Comparison of ENCODE assay signal across 8 cellular contexts in the genomic region with DNA sequence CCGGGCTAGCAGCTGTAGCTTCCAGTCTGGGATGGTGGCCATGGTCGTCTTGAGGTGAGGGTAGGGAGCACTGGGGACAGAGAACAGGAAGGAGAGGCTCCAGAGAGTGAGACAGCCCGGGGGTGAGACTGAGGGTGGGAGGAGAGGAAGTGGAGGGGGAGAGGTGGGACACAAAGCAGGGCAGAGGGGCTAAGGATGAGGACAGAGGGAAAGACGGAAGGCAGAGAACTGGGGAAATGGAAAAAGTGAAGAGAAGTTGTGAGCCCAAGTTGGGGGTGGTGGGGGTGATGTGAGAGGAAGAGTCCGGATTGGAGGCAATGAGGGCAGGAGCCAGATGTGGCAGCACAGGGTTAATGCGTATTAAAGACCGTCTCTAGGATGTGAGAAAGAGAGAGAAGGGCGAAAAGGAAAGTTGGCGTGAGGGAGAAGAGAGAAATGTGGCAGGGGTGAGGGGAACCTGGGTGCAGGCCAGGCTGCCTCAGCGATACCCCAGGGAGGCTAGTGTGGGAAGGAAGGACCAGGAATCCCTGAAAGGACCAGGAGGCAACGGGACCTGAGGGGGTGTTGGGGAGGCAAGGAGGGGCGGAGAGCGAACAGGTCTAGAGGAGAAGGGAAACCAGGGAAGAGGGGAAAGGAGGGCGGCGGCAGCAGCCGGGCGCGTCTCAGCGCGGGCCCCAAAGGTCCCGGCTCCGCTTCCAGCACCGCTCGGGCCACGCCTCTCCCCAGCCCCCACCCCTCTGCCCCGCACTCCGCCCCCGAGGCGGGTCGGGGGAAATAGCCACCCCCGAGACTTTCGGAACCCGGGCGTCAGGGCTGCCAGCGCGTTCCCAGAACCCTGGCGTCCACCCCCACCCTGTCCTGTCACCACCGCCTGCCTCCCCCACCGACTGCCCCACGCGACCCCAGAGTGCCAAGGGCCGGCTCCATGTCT. TPM values are rescaled to one million over a fixed set of nuclear protein-coding genes. Genes with fewer than 3 reads are reported as not detected.
DNase-seq lines count a peak whose midpoint lies in the region; ATAC-seq and TF ChIP-seq lines count a peak whose summit lies in the region.

A gene with protein sequence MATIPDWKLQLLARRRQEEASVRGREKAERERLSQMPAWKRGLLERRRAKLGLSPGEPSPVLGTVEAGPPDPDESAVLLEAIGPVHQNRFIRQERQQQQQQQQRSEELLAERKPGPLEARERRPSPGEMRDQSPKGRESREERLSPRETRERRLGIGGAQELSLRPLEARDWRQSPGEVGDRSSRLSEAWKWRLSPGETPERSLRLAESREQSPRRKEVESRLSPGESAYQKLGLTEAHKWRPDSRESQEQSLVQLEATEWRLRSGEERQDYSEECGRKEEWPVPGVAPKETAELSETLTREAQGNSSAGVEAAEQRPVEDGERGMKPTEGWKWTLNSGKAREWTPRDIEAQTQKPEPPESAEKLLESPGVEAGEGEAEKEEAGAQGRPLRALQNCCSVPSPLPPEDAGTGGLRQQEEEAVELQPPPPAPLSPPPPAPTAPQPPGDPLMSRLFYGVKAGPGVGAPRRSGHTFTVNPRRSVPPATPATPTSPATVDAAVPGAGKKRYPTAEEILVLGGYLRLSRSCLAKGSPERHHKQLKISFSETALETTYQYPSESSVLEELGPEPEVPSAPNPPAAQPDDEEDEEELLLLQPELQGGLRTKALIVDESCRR (minus strand): TSS at position 669 of the 931 bp plus-strand sequence. CDS start 627 bp downstream, at position 42.

- no peaks in the 10 kb centered on the region for H3K9me2 ChIP-seq in PC-3 (replicated peaks; ENCODE audit: low read length)

- peak within 1 kb of the TSS; percentile 98 for H3K9ac ChIP-seq in PC-3 (ENCODE audit: low read length)

- peaks cover 84% of the 10 kb centered on the region for H3K79me2 ChIP-seq in PC-3 (ENCODE audit: low read length)

- H3F3A ChIP-seq in PC-3 (ENCODE audit: low read length, unreplicated experiment): no peaks in the 10 kb centered on the region

- CTCF ChIA-PET in PC-3 (lab: Charles Lee): no interaction called here

- H3K9me3 ChIP-seq in BE2C: no peaks in the 10 kb centered on the region
- no peaks in the 10 kb centered on the region for H3K9me3 ChIP-seq in PC-3 (ENCODE audit: low read length)

- TF ChIP-seq CTCF in BE2C (IDR thresholded peaks at IDR 0.05; ENCODE audit: low read depth, low read length): no peak
- no peak for TF ChIP-seq CTCF in PC-3 (conservative IDR thresholded peaks at IDR 0.05; ENCODE audit: low read depth, low read length)
- no peak for TF ChIP-seq CTCF in fibroblast of mammary gland (conservative IDR thresholded peaks at IDR 0.05; ENCODE audit: control insufficient read depth, insufficient read depth, low read depth, low read length)
- TF ChIP-seq CTCF in nephron progenitor cell (IDR thresholded peaks at IDR 0.05): no peak

- peak within 1 kb of the TSS; percentile 94 for H3K4me3 Mint-ChIP-seq in activated T-helper 1 cell treated with anti-CD3 and anti-CD28 coated beads, Interleukin-12 subunit alpha, Interleukin-12 subunit beta, Interleukin-2, Interleukin-4 antibody, amounts not matched to agents 30 ng/mL and 10 ng/mL and 1 ng/mL, durations not matched to agents 14 hours and 24 hours and 36 hours
- H3K4me3 Mint-ChIP-seq in nephron progenitor cell: peak within 1 kb of the TSS; percentile 93

- DNase-seq in BE2C (peak; percentile 77), H4 (ENCODE audit: low spot score) (peak; percentile 26), PC-3 (peak; percentile 72), fibroblast of mammary gland (ENCODE audit: low read depth) (peak; percentile 63), nephron progenitor cell (peak; percentile 66)
- peak; percentile 78 for DNase-seq in activated T-helper 1 cell treated with anti-CD3 and anti-CD28 coated beads, Interleukin-12 subunit alpha, Interleukin-12 subunit beta, Interleukin-2, Interleukin-4 antibody, amounts not matched to agents 30 ng/mL and 10 ng/mL and 1 ng/mL, durations not matched to agents 14 hours and 24 hours and 36 hours (ENCODE audit: low spot score)
- DNase-seq in stimulated activated naive CD8-positive, alpha-beta T cell treated with anti-CD3 and anti-CD28 coated beads, Interleukin-15, Interleukin-2, amounts not matched to agents 100 U/mL and 50 U/mL, for 24 hours: peak; percentile 90

- POLR2A ChIA-PET in PC-3 (lab: Charles Lee; ENCODE audit: unreplicated experiment): no interaction called here

- peak within 1 kb of the TSS; percentile 87 for H3K4me2 ChIP-seq in PC-3 (ENCODE audit: low read length)

- H3K27me3 Mint-ChIP-seq in activated T-helper 1 cell treated with anti-CD3 and anti-CD28 coated beads, Interleukin-12 subunit alpha, Interleukin-12 subunit beta, Interleukin-2, Interleukin-4 antibody, amounts not matched to agents 30 ng/mL and 10 ng/mL and 1 ng/mL, durations not matched to agents 14 hours and 24 hours and 36 hours (ENCODE audit: insufficient read depth): no peaks in the 10 kb centered on the region
- no peaks in the 10 kb centered on the region for H3K27me3 Mint-ChIP-seq in nephron progenitor cell (ENCODE audit: low read depth, poor library complexity)

- peak within 1 kb of the TSS; percentile 86 for H2AFZ ChIP-seq in PC-3 (ENCODE audit: low read length)

- H3K9me3 Mint-ChIP-seq in activated T-helper 1 cell treated with anti-CD3 and anti-CD28 coated beads, Interleukin-12 subunit alpha, Interleukin-12 subunit beta, Interleukin-2, Interleukin-4 antibody, amounts not matched to agents 30 ng/mL and 10 ng/mL and 1 ng/mL, durations not matched to agents 14 hours and 24 hours and 36 hours: no peaks in the 10 kb centered on the region
- H3K9me3 Mint-ChIP-seq in nephron progenitor cell: no peaks in the 10 kb centered on the region

- peaks cover 46% of the 10 kb centered on the region for H3K4me1 Mint-ChIP-seq in activated T-helper 1 cell treated with anti-CD3 and anti-CD28 coated beads, Interleukin-12 subunit alpha, Interleukin-12 subunit beta, Interleukin-2, Interleukin-4 antibody, amounts not matched to agents 30 ng/mL and 10 ng/mL and 1 ng/mL, durations not matched to agents 14 hours and 24 hours and 36 hours (ENCODE audit: low read depth)
- H3K4me1 Mint-ChIP-seq in nephron progenitor cell: peaks cover 87% of the 10 kb centered on the region

- peak within 1 kb of the TSS; percentile 92 for H3K27ac Mint-ChIP-seq in activated T-helper 1 cell treated with anti-CD3 and anti-CD28 coated beads, Interleukin-12 subunit alpha, Interleukin-12 subunit beta, Interleukin-2, Interleukin-4 antibody, amounts not matched to agents 30 ng/mL and 10 ng/mL and 1 ng/mL, durations not matched to agents 14 hours and 24 hours and 36 hours
- peak within 1 kb of the TSS; percentile 98 for H3K27ac Mint-ChIP-seq in nephron progenitor cell

- no peaks in the 10 kb centered on the region for H3K27me3 ChIP-seq in BE2C
- H3K27me3 ChIP-seq in PC-3 (ENCODE audit: low read length): no peaks in the 10 kb centered on the region

- peak within 1 kb of the TSS; percentile 96 for H3K27ac ChIP-seq in PC-3 (ENCODE audit: low read length)

- intact Hi-C loops in PC-3 (cut with micrococcal nuclease): loop anchor here (5.0 kb wide), 1 partner anchor 136 kb away; no protein-coding TSS in a partner anchor
- intact Hi-C loops in activated T-helper 1 cell treated with anti-CD3 and anti-CD28 coated beads, Interleukin-12 subunit alpha, Interleukin-12 subunit beta, Interleukin-2, Interleukin-4 antibody, amounts not matched to agents 30 ng/mL and 10 ng/mL and 1 ng/mL, durations not matched to agents 14 hours and 24 hours and 36 hours (cut with micrococcal nuclease): loop anchor here (1.0 to 10.0 kb wide), 8 partner anchors 39 to 621 kb away; a partner anchor contains a TSS

- peaks cover 12% of the 10 kb centered on the region for H3K36me3 ChIP-seq in BE2C
- no peaks in the 10 kb centered on the region for H3K36me3 ChIP-seq in PC-3 (ENCODE audit: low read depth, low read length)

- BruUV-seq in PC-3 (replicated peaks; lab: Mats Ljungman, UMichigan): TSS peak; percentile 50

- peaks cover 42% of the 10 kb centered on the region for H3K36me3 Mint-ChIP-seq in activated T-helper 1 cell treated with anti-CD3 and anti-CD28 coated beads, Interleukin-12 subunit alpha, Interleukin-12 subunit beta, Interleukin-2, Interleukin-4 antibody, amounts not matched to agents 30 ng/mL and 10 ng/mL and 1 ng/mL, durations not matched to agents 14 hours and 24 hours and 36 hours (ENCODE audit: low read depth)
- peaks cover 20% of the 10 kb centered on the region for H3K36me3 Mint-ChIP-seq in nephron progenitor cell (ENCODE audit: low read depth)

- peaks cover 10% of the 10 kb centered on the region; the same call in 1 of the 2 replicates for H3K4me1 ChIP-seq in BE2C
- peaks cover 71% of the 10 kb centered on the region for H3K4me1 ChIP-seq in PC-3 (ENCODE audit: insufficient read depth, low read length)

- ATAC-seq in PC-3 (peak; percentile 9), GM21526 (IDR thresholded peaks at IDR 0.05; ENCODE audit: low FRiP score, unreplicated experiment) (no peak)
- peak; percentile 33 for ATAC-seq in stimulated activated naive CD8-positive, alpha-beta T cell treated with anti-CD3 and anti-CD28 coated beads, Interleukin-15, Interleukin-2, amounts not matched to agents 100 U/mL and 50 U/mL, for 24 hours

- H3K4me3 ChIP-seq in BE2C (ENCODE audit: low read depth, low read length): peak within 1 kb of the TSS; percentile 74
- H3K4me3 ChIP-seq in PC-3 (ENCODE audit: low read length): peak within 1 kb of the TSS; percentile 97
- peak within 1 kb of the TSS; percentile 92 for H3K4me3 ChIP-seq in fibroblast of mammary gland (ENCODE audit: control insufficient read depth, low read depth, low read length)

- H4K20me1 ChIP-seq in PC-3 (ENCODE audit: low read length): no peaks in the 10 kb centered on the region

RNA-seq across cellular contexts. Expression of the gene that starts here (rescaled TPM):
- 273 TPM for polyA plus RNA-seq in BE2C (2012; ENCODE audit: insufficient read depth, insufficient read length, low read depth)
- 49.9 and 50.9 TPM in 2 replicates for total RNA-seq in H4 (2014; rRNA removed; shearing (Covaris generic))
- 49.9 and 76.0 TPM in 2 replicates for total RNA-seq in PC-3 (2014; rRNA removed)
- 203 and 213 TPM in 2 replicates for total RNA-seq in activated T-helper 1 cell treated with anti-CD3 and anti-CD28 coated beads, Interleukin-12 subunit alpha, Interleukin-12 subunit beta, Interleukin-2, Interleukin-4 antibody, amounts not matched to agents 30 ng/mL and 10 ng/mL and 1 ng/mL, durations not matched to agents 14 hours and 24 hours and 36 hours

Comparison
In these comparisons a context has a peak if more than half of its experiments do, and no peak if none do; other contexts are left out.
1. DNase-seq: peak in every context shown above with its lines; median percentile 90 in stimulated activated naive CD8-positive, alpha-beta T cell treated with anti-CD3 and anti-CD28 coated beads, Interleukin-15, Interleukin-2, amounts not matched to agents 100 U/mL and 50 U/mL, for 24 hours; 78 in activated T-helper 1 cell treated with anti-CD3 and anti-CD28 coated beads, Interleukin-12 subunit alpha, Interleukin-12 subunit beta, Interleukin-2, Interleukin-4 antibody, amounts not matched to agents 30 ng/mL and 10 ng/mL and 1 ng/mL, durations not matched to agents 14 hours and 24 hours and 36 hours; 77 in BE2C; 72 in PC-3; 66 in nephron progenitor cell; 63 in fibroblast of mammary gland; 26 in H4.